27 cellular contexts compared by ENCODE assay signal in the genomic region with DNA sequence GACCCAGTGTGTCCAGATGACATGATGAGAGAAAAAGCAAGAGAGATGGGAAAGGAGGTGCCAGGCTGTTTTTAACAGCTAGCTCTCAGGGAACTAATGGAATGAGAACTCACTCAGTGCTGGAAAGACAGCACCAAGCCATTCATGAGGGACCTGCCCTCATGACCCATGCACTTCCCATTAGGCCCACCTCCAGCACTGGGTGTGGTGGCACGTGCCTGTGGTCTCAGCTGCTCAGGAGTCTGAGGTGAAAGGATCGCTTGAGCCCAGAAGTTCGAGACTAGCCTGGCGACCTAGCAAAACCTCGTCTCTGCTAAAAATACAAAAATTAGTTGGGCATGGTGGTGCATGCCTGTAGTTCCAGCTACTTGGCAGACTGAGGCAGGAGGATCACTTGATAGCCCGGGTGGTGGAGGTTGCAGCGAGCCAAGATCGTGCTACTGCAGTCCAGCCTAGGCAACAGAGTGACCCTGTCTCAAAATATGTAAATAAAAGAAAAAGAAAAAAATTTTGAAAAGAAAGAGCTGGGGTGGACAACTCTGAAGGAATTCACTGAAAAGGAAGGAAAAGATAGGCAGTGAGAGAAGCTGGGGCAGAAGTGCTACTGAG. TPM values are rescaled to one million over a fixed set of nuclear protein-coding genes. Genes with fewer than 3 reads are reported as not detected.
DNase-seq lines count a peak whose midpoint lies in the region; ATAC-seq and TF ChIP-seq lines count a peak whose summit lies in the region.
"Had no signal": no experiment of that assay in that cellular context is flagged by ENCODE, and none has a peak within 500 bp of the region (broad histone marks: within the 10 kb centered on the region; RNA-seq: fewer than 3 reads in every experiment).

No MANE protein-coding gene starts in this region.

- H3K27ac Mint-ChIP-seq in activated T-cell treated with anti-CD3 and anti-CD28 coated beads, Interleukin-2, amount 50 U/mL, for 24 hours, result peak overlapping the region; percentile 17
- peak overlapping the region; percentile 37 for H3K27ac Mint-ChIP-seq in activated T-helper 1 cell treated with anti-CD3 and anti-CD28 coated beads, Interleukin-12 subunit alpha, Interleukin-12 subunit beta, Interleukin-2, Interleukin-4 antibody, amounts not matched to agents 30 ng/mL and 10 ng/mL and 1 ng/mL, durations not matched to agents 14 hours and 24 hours and 36 hours
- H3K27ac Mint-ChIP-seq in progenitor cell of endocrine pancreas, result peak overlapping the region; percentile 64

- no peaks in the 10 kb centered on the region for H3K36me3 Mint-ChIP-seq in activated T-cell treated with anti-CD3 and anti-CD28 coated beads, Interleukin-2, amount 50 U/mL, for 24 hours (ENCODE audit: low read depth)
- H3K36me3 Mint-ChIP-seq in activated T-helper 1 cell treated with anti-CD3 and anti-CD28 coated beads, Interleukin-12 subunit alpha, Interleukin-12 subunit beta, Interleukin-2, Interleukin-4 antibody, amounts not matched to agents 30 ng/mL and 10 ng/mL and 1 ng/mL, durations not matched to agents 14 hours and 24 hours and 36 hours (ENCODE audit: low read depth), result peaks cover 4% of the 10 kb centered on the region
- H3K36me3 Mint-ChIP-seq in progenitor cell of endocrine pancreas (ENCODE audit: insufficient read depth), result no peaks in the 10 kb centered on the region

- DNase-seq in activated T-cell treated with anti-CD3 and anti-CD28 coated beads, Interleukin-2, amount 50 U/mL, for 24 hours, result peak; percentile 16
- DNase-seq in activated T-cell treated with anti-CD3 and anti-CD28 coated beads, Interleukin-2, amount 50 U/mL, for 1 hour, result no peak
- DNase-seq in activated T-helper 1 cell treated with anti-CD3 and anti-CD28 coated beads, Interleukin-12 subunit alpha, Interleukin-12 subunit beta, Interleukin-2, Interleukin-4 antibody, amounts not matched to agents 30 ng/mL and 10 ng/mL and 1 ng/mL, durations not matched to agents 14 hours and 24 hours and 36 hours (ENCODE audit: low spot score), result no peak
- DNase-seq in heart right ventricle (no peak), progenitor cell of endocrine pancreas (ENCODE audit: low spot score, unreplicated experiment) (no peak), MV-4-11 (lab: John Stamatoyannopoulos, UW) (no peak)
- DNase-seq in stimulated activated CD4-positive, alpha-beta T cell treated with anti-CD3 and anti-CD28 coated beads, Interleukin-4, amount 100 ng/mL, for 4 hours, result no peak
- DNase-seq: activated CD4-positive, alpha-beta T cell treated with anti-CD3 and anti-CD28 coated beads, Interleukin-2, amount 50 U/mL, for 4 hours; activated naive CD4-positive, alpha-beta T cell; caudate nucleus; dorsolateral prefrontal cortex; KBM-7; left colon; NCI-H1092; NCI-H2029; NCI-H345; PC-3; SJCRH30; stimulated activated CD4-positive, alpha-beta T cell treated with anti-CD3 and anti-CD28 coated beads, Interleukin-15, amount 100 ng/mL, for 24 hours; T-helper 1 cell; uterus had no signal

- peaks cover 61% of the 10 kb centered on the region for H3K4me1 Mint-ChIP-seq in activated T-cell treated with anti-CD3 and anti-CD28 coated beads, Interleukin-2, amount 50 U/mL, for 24 hours (ENCODE audit: low read depth)
- peaks cover 27% of the 10 kb centered on the region for H3K4me1 Mint-ChIP-seq in activated T-helper 1 cell treated with anti-CD3 and anti-CD28 coated beads, Interleukin-12 subunit alpha, Interleukin-12 subunit beta, Interleukin-2, Interleukin-4 antibody, amounts not matched to agents 30 ng/mL and 10 ng/mL and 1 ng/mL, durations not matched to agents 14 hours and 24 hours and 36 hours (ENCODE audit: low read depth)
- H3K4me1 Mint-ChIP-seq in progenitor cell of endocrine pancreas (ENCODE audit: low read depth), result peaks cover 34% of the 10 kb centered on the region

- H3K9me3 Mint-ChIP-seq in activated T-cell treated with anti-CD3 and anti-CD28 coated beads, Interleukin-2, amount 50 U/mL, for 24 hours, result no peaks in the 10 kb centered on the region
- H3K9me3 Mint-ChIP-seq in activated T-helper 1 cell treated with anti-CD3 and anti-CD28 coated beads, Interleukin-12 subunit alpha, Interleukin-12 subunit beta, Interleukin-2, Interleukin-4 antibody, amounts not matched to agents 30 ng/mL and 10 ng/mL and 1 ng/mL, durations not matched to agents 14 hours and 24 hours and 36 hours, result no peaks in the 10 kb centered on the region
- no peaks in the 10 kb centered on the region for H3K9me3 Mint-ChIP-seq in progenitor cell of endocrine pancreas (ENCODE audit: low read depth)

- no peak overlapping the region for H3K4me3 ChIP-seq in heart right ventricle
- H3K4me3 ChIP-seq: gastroesophageal sphincter, SJCRH30, suprapubic skin, uterus had no signal

- no peak overlapping the region for H3K27ac ChIP-seq in heart right ventricle
- H3K27ac ChIP-seq: 22Rv1, epithelial cell of prostate, gastroesophageal sphincter, SJCRH30, suprapubic skin, uterus, VCaP had no signal

- 30 to 39% methylated on average over 8 of the region's 8 CpGs for WGBS in heart right ventricle, 2 donors

- H3K9me3 ChIP-seq in heart right ventricle, result no peaks in the 10 kb centered on the region
- H3K9me3 ChIP-seq: gastroesophageal sphincter, SJCRH30, suprapubic skin, uterus had no signal

- TF ChIP-seq CTCF in heart right ventricle (IDR thresholded peaks at IDR 0.05) (no peak), progenitor cell of endocrine pancreas (IDR thresholded peaks at IDR 0.05; ENCODE audit: unreplicated experiment) (no peak)

- H3K27me3 ChIP-seq in heart right ventricle, result no peaks in the 10 kb centered on the region
- H3K27me3 ChIP-seq: dorsolateral prefrontal cortex, gastroesophageal sphincter, SJCRH30, suprapubic skin, uterus had no signal

- intact Hi-C loops in activated T-helper 1 cell treated with anti-CD3 and anti-CD28 coated beads, Interleukin-12 subunit alpha, Interleukin-12 subunit beta, Interleukin-2, Interleukin-4 antibody, amounts not matched to agents 30 ng/mL and 10 ng/mL and 1 ng/mL, durations not matched to agents 14 hours and 24 hours and 36 hours (cut with micrococcal nuclease), result no loop called here
- intact Hi-C loops in heart right ventricle (cut with DNase I), result no loop called here

- H3K27me3 Mint-ChIP-seq in activated T-cell treated with anti-CD3 and anti-CD28 coated beads, Interleukin-2, amount 50 U/mL, for 24 hours, result no peaks in the 10 kb centered on the region
- no peaks in the 10 kb centered on the region for H3K27me3 Mint-ChIP-seq in activated T-helper 1 cell treated with anti-CD3 and anti-CD28 coated beads, Interleukin-12 subunit alpha, Interleukin-12 subunit beta, Interleukin-2, Interleukin-4 antibody, amounts not matched to agents 30 ng/mL and 10 ng/mL and 1 ng/mL, durations not matched to agents 14 hours and 24 hours and 36 hours (ENCODE audit: insufficient read depth)
- H3K27me3 Mint-ChIP-seq in progenitor cell of endocrine pancreas, result no peaks in the 10 kb centered on the region

- ATAC-seq in heart right ventricle (peak in 5 of 8 donors; percentile 12 to 47 (median 34)), HG03354 (IDR thresholded peaks at IDR 0.05; ENCODE audit: poor library complexity, severe bottlenecking, unreplicated experiment) (no peak)
- ATAC-seq: gastroesophageal sphincter, left colon, PC-3 had no signal

- H3K36me3 ChIP-seq in heart right ventricle, result no peaks in the 10 kb centered on the region
- H3K36me3 ChIP-seq: gastroesophageal sphincter, SJCRH30, suprapubic skin, uterus had no signal

- no peak overlapping the region for H3K4me3 Mint-ChIP-seq in activated T-cell treated with anti-CD3 and anti-CD28 coated beads, Interleukin-2, amount 50 U/mL, for 24 hours
- H3K4me3 Mint-ChIP-seq in activated T-helper 1 cell treated with anti-CD3 and anti-CD28 coated beads, Interleukin-12 subunit alpha, Interleukin-12 subunit beta, Interleukin-2, Interleukin-4 antibody, amounts not matched to agents 30 ng/mL and 10 ng/mL and 1 ng/mL, durations not matched to agents 14 hours and 24 hours and 36 hours, result no peak overlapping the region
- H3K4me3 Mint-ChIP-seq in progenitor cell of endocrine pancreas (ENCODE audit: low read depth), result no peak overlapping the region

- H3K4me1 ChIP-seq in heart right ventricle, result peaks cover 17 to 86% (median 66%) of the 10 kb centered on the region in 9 donors

RNA-seq across cellular contexts. Expression of a gene that starts 50.9 kb away (rescaled TPM):
- total RNA-seq in activated T-helper 1 cell treated with anti-CD3 and anti-CD28 coated beads, Interleukin-12 subunit alpha, Interleukin-12 subunit beta, Interleukin-2, Interleukin-4 antibody, amounts not matched to agents 30 ng/mL and 10 ng/mL and 1 ng/mL, durations not matched to agents 14 hours and 24 hours and 36 hours, result 30.4 and 32.2 TPM in 2 replicates
- total RNA-seq in heart right ventricle, result 10 to 100 TPM; 12.6 to 20.6 (median 16.3) TPM
- 10 to 100 TPM in 1 of 2 donors, 1 to 10 TPM in 1; 7.5 to 14.3 TPM for polyA plus RNA-seq in heart right ventricle
- total RNA-seq in progenitor cell of endocrine pancreas, result 48.1 and 53.4 TPM in 2 replicates
